15 cellular contexts compared by ENCODE assay signal in genomic region chr2:37667704-37668103, GRCh38. TPM values are rescaled to one million over a fixed set of nuclear protein-coding genes. Genes with fewer than 3 reads are reported as not detected.
DNase-seq lines count a peak whose midpoint lies in the region; ATAC-seq and TF ChIP-seq lines count a peak whose summit lies in the region.
"Had no signal": no experiment of that assay in that cellular context is flagged by ENCODE, and none has a peak within 500 bp of the region (broad histone marks: within the 10 kb centered on the region; RNA-seq: fewer than 3 reads in every experiment).

No MANE protein-coding gene starts in this region.

- H3K9me3 ChIP-seq in CD8-positive, alpha-beta memory T cell (ENCODE audit: low read length): no peaks in the 10 kb centered on the region
- no peaks in the 10 kb centered on the region for H3K9me3 ChIP-seq in SJCRH30 (replicated peaks)
- no peaks in the 10 kb centered on the region for H3K9me3 ChIP-seq in smooth muscle cell (replicated peaks; ENCODE audit: low read depth)

- no peaks in the 10 kb centered on the region for H3K9me3 Mint-ChIP-seq in CD8-positive, alpha-beta memory T cell
- H3K9me3 Mint-ChIP-seq: activated naive CD4-positive, alpha-beta T cell treated with anti-CD3 and anti-CD28 coated beads for 36 hours; stimulated activated naive CD8-positive, alpha-beta T cell treated with anti-CD3 and anti-CD28 coated beads, Interleukin-15, Interleukin-2, amounts not matched to agents 100 ng/mL and 50 ng/mL, for 24 hours had no signal

- peaks cover 3% of the 10 kb centered on the region for H3F3A ChIP-seq in smooth muscle cell (ENCODE audit: low read depth)

- no peaks in the 10 kb centered on the region for H3K36me3 ChIP-seq in CD8-positive, alpha-beta memory T cell (ENCODE audit: insufficient read depth, low read length)
- H3K36me3 ChIP-seq in SJCRH30: peaks cover 76% of the 10 kb centered on the region
- H3K36me3 ChIP-seq in smooth muscle cell (ENCODE audit: low read depth): no peaks in the 10 kb centered on the region

- H4K20me1 ChIP-seq in smooth muscle cell (ENCODE audit: low read depth): peaks cover 85% of the 10 kb centered on the region

- no peak for ATAC-seq in omental fat pad (ENCODE audit: low FRiP score)
- ATAC-seq: left lobe of liver had no signal

- no peak for TF ChIP-seq CTCF in fibroblast of villous mesenchyme (IDR thresholded peaks at IDR 0.05; ENCODE audit: insufficient read depth, low read depth, low read length)
- no peak for TF ChIP-seq CTCF in smooth muscle cell (IDR thresholded peaks at IDR 0.05; ENCODE audit: borderline replicate concordance, insufficient read depth, poor library complexity, severe bottlenecking)
- TF ChIP-seq CTCF in omental fat pad (IDR thresholded peaks at IDR 0.05): no peak

- H3K27ac Mint-ChIP-seq in CD8-positive, alpha-beta memory T cell: peak overlapping the region; percentile 36 to 94 (median 82)
- H3K27ac Mint-ChIP-seq: activated naive CD4-positive, alpha-beta T cell treated with anti-CD3 and anti-CD28 coated beads for 36 hours; stimulated activated naive CD8-positive, alpha-beta T cell treated with anti-CD3 and anti-CD28 coated beads, Interleukin-15, Interleukin-2, amounts not matched to agents 100 ng/mL and 50 ng/mL, for 24 hours had no signal

- H3K4me3 ChIP-seq in CD8-positive, alpha-beta memory T cell (ENCODE audit: low read length): no peak overlapping the region
- H3K4me3 ChIP-seq in SJCRH30: peak overlapping the region; percentile 94; the same call in 1 of the 2 replicates
- peak overlapping the region; percentile 93 for H3K4me3 ChIP-seq in fibroblast of villous mesenchyme (ENCODE audit: low read depth, low read length)
- peak overlapping the region; percentile 82 for H3K4me3 ChIP-seq in smooth muscle cell

- H3K4me1 Mint-ChIP-seq in CD8-positive, alpha-beta memory T cell: peaks cover 74 to 81% (median 80%) of the 10 kb centered on the region in 3 donors

- POLR2A ChIA-PET in CD8-positive, alpha-beta memory T cell (lab: Charles Lee): interaction anchor here (1.1 kb wide), 1 partner anchor 11 kb away, joined by 3 read pairs; no protein-coding TSS in a partner anchor

- H3K9ac ChIP-seq in smooth muscle cell (ENCODE audit: low read depth): no peak overlapping the region

- no peaks in the 10 kb centered on the region for H3K27me3 ChIP-seq in CD8-positive, alpha-beta memory T cell (ENCODE audit: insufficient read depth, low read length, poor library complexity, severe bottlenecking)
- H3K27me3 ChIP-seq in SJCRH30 (no peaks in the 10 kb centered on the region), smooth muscle cell (ENCODE audit: low read depth) (no peaks in the 10 kb centered on the region)

- no peak for DNase-seq in CD8-positive, alpha-beta memory T cell
- DNase-seq in SJCRH30: no peak
- no peak for DNase-seq in fibroblast of villous mesenchyme (ENCODE audit: low read depth)
- no peak for DNase-seq in smooth muscle cell (lab: John Stamatoyannopoulos, UW; ENCODE audit: unreplicated experiment)
- no peak for DNase-seq in NCI-H345 treated with DMSO at 0.1 percent for 48 hours (lab: John Stamatoyannopoulos, UW; ENCODE audit: unreplicated experiment)
- DNase-seq in omental fat pad (ENCODE audit: low spot score): no peak
- DNase-seq in NCI-H1417 treated with DMSO at 0.1 percent for 48 hours (lab: John Stamatoyannopoulos, UW): no peak
- DNase-seq: activated CD4-positive, alpha-beta T cell treated with anti-CD3 and anti-CD28 coated beads, Interleukin-2, amount 50 U/mL, for 4 hours; activated naive CD4-positive, alpha-beta T cell treated with anti-CD3 and anti-CD28 coated beads for 36 hours; HCEC 1CT; NCI-H2081 treated with DMSO at 0.1 percent for 48 hours; stimulated activated CD4-positive, alpha-beta T cell treated with anti-CD3 and anti-CD28 coated beads, Interleukin-4, amount 100 ng/mL, for 1 hour; T-helper 1 cell had no signal

- H3K36me3 Mint-ChIP-seq in CD8-positive, alpha-beta memory T cell: peaks cover 4 to 59% (median 12%) of the 10 kb centered on the region in 3 donors

- H3K27ac ChIP-seq in CD8-positive, alpha-beta memory T cell (ENCODE audit: low read depth, low read length): no peak overlapping the region
- no peak overlapping the region for H3K27ac ChIP-seq in SJCRH30
- no peak overlapping the region for H3K27ac ChIP-seq in smooth muscle cell (ENCODE audit: low read depth)

- peak overlapping the region; percentile 66 to 97 (median 92) for H3K4me3 Mint-ChIP-seq in CD8-positive, alpha-beta memory T cell
- H3K4me3 Mint-ChIP-seq: activated naive CD4-positive, alpha-beta T cell treated with anti-CD3 and anti-CD28 coated beads for 36 hours had no signal

- H3K27me3 Mint-ChIP-seq in CD8-positive, alpha-beta memory T cell: peaks cover 0 to 1% of the 10 kb centered on the region in 2 donors
- H3K27me3 Mint-ChIP-seq: stimulated activated naive CD8-positive, alpha-beta T cell treated with anti-CD3 and anti-CD28 coated beads, Interleukin-15, Interleukin-2, amounts not matched to agents 100 ng/mL and 50 ng/mL, for 24 hours had no signal

- 98% methylated on average over 2 of the region's 2 CpGs for WGBS in smooth muscle cell (ENCODE audit: low lambda C conversion rate)

- peak overlapping the region; percentile 96 for H3K4me2 ChIP-seq in smooth muscle cell

- CTCF ChIA-PET in CD8-positive, alpha-beta memory T cell (lab: Charles Lee): interaction anchor here (0.6 to 2.1 kb wide), 4 partner anchors 42 to 253 kb away, joined by 3 to 6 read pairs (median 4); no protein-coding TSS in a partner anchor

- H3K4me1 ChIP-seq in CD8-positive, alpha-beta memory T cell (ENCODE audit: insufficient read depth, low read length): peaks cover 47% of the 10 kb centered on the region
- peaks cover 18% of the 10 kb centered on the region for H3K4me1 ChIP-seq in SJCRH30
- H3K4me1 ChIP-seq in smooth muscle cell (ENCODE audit: low read depth): peaks cover 23% of the 10 kb centered on the region

- peaks cover 83% of the 10 kb centered on the region for H3K79me2 ChIP-seq in smooth muscle cell (ENCODE audit: low read depth)

- no peak overlapping the region for H2AFZ ChIP-seq in smooth muscle cell (ENCODE audit: low read depth)

RNA-seq across cellular contexts. Expression of gene CDC42EP3, which starts 3.7 kb away (rescaled TPM):
- total RNA-seq in CD8-positive, alpha-beta memory T cell: 10 to 100 TPM; 37.1 to 39.1 TPM
- polyA plus RNA-seq in CD8-positive, alpha-beta memory T cell: 141 TPM
- 176 and 177 TPM in 2 replicates for total RNA-seq in SJCRH30 (2014; rRNA removed; shearing (Covaris generic))
- 105 and 132 TPM in 2 replicates for total RNA-seq in fibroblast of villous mesenchyme
- 45.0 and 51.1 TPM in 2 replicates for total RNA-seq in smooth muscle cell
- polyA plus RNA-seq in smooth muscle cell: 40.0 and 71.3 TPM in 2 replicates
- 10 to 100 TPM; 12.1 to 54.9 (median 29.9) TPM for total RNA-seq in omental fat pad
